ENCODE assay signal across 1 cellular context in genomic region chr17:43216762-43217613, GRCh38.
TF ChIP-seq lines count a peak whose summit lies in the region.

No MANE protein-coding gene starts in this region.

TF ChIP-seq in HepG2, 621 proteins besides CTCF, POLR2A, EP300 and RAD21 (continued from another document and continues in another):
- TF ChIP-seq ZNF607 (CRISPR knock-in tag; IDR thresholded peaks at IDR 0.05; ENCODE audit: borderline replicate concordance) (peak; percentile 94; the same call in 1 of the 2 replicates), ZNF674 (CRISPR knock-in tag; IDR thresholded peaks at IDR 0.05; ENCODE audit: low read depth) (no peak), HMGXB3 (CRISPR knock-in tag; IDR thresholded peaks at IDR 0.05; ENCODE audit: borderline replicate concordance) (0 out of 2 replicates have a peak, but pooled peaks have one; percentile 70), FOXK1 (CRISPR knock-in tag; IDR thresholded peaks at IDR 0.05; ENCODE audit: borderline replicate concordance, low read depth) (no peak), NCOR1 (IDR thresholded peaks at IDR 0.05; ENCODE audit: borderline replicate concordance, low read length) (peak; percentile 87; the same call in 1 of the 2 replicates), MXD1 (CRISPR knock-in tag; IDR thresholded peaks at IDR 0.05) (peak; percentile 89), U2AF2 (IDR thresholded peaks at IDR 0.05; ENCODE audit: low read depth, low read length) (no peak), RBFOX2 (IDR thresholded peaks at IDR 0.05; ENCODE audit: low read depth, low read length) (peak; percentile 61), POLR2AphosphoS2 (IDR thresholded peaks at IDR 0.05; ENCODE audit: low read depth, low read length) (no peak), ZBTB40 (IDR thresholded peaks at IDR 0.05) (no peak), ZBTB40 (CRISPR knock-in tag; IDR thresholded peaks at IDR 0.05) (no peak; the same call in 1 of the 2 replicates), ZGPAT (CRISPR knock-in tag; IDR thresholded peaks at IDR 0.05) (peak; percentile 90), CSRNP2 (CRISPR knock-in tag; conservative IDR thresholded peaks at IDR 0.05; ENCODE audit: low read depth) (no peak), ZNF879 (CRISPR knock-in tag; IDR thresholded peaks at IDR 0.05) (peak; percentile 70; the same call in 1 of the 2 replicates), E2F1 (CRISPR knock-in tag; IDR thresholded peaks at IDR 0.05) (0 out of 2 replicates have a peak, but pooled peaks have one; percentile 66), MED13 (CRISPR knock-in tag; IDR thresholded peaks at IDR 0.05) (peak; percentile 81; the same call in 1 of the 2 replicates), TEAD3 (CRISPR knock-in tag; optimal IDR thresholded peaks at IDR 0.05; ENCODE audit: borderline replicate concordance) (peak; percentile 98), ZNF549 (CRISPR knock-in tag; IDR thresholded peaks at IDR 0.05) (0 out of 2 replicates have a peak, but pooled peaks have one; percentile 73), ZNF747 (CRISPR knock-in tag; IDR thresholded peaks at IDR 0.05; ENCODE audit: borderline replicate concordance) (peak; percentile 55; the same call in 1 of the 2 replicates), POGK (CRISPR knock-in tag; conservative IDR thresholded peaks at IDR 0.05) (no peak; the same call in 1 of the 2 replicates), CHCHD3 (CRISPR knock-in tag; IDR thresholded peaks at IDR 0.05) (no peak), ZNF383 (CRISPR knock-in tag; IDR thresholded peaks at IDR 0.05; ENCODE audit: borderline replicate concordance) (0 out of 2 replicates have a peak, but pooled peaks have one; percentile 86), FOXO1 (CRISPR knock-in tag; IDR thresholded peaks at IDR 0.05) (peak; percentile 96), PAWR (CRISPR knock-in tag; IDR thresholded peaks at IDR 0.05; ENCODE audit: borderline replicate concordance) (peak; percentile 78; the same call in 1 of the 2 replicates), ZBTB26 (CRISPR knock-in tag; IDR thresholded peaks at IDR 0.05; ENCODE audit: borderline replicate concordance) (0 out of 2 replicates have a peak, but pooled peaks have one; percentile 57), KDM3A (CRISPR knock-in tag; IDR thresholded peaks at IDR 0.05; ENCODE audit: low read depth) (peak; percentile 93), STAT6 (CRISPR knock-in tag; IDR thresholded peaks at IDR 0.05; ENCODE audit: borderline replicate concordance) (peak; percentile 44), ARHGAP35 (CRISPR knock-in tag; IDR thresholded peaks at IDR 0.05; ENCODE audit: borderline replicate concordance) (no peak), ZNF124 (CRISPR knock-in tag; IDR thresholded peaks at IDR 0.05) (no peak)
